Comparison of ENCODE assay signal across 22 cellular contexts in genomic region chr22:47188337-47189055, GRCh38.
DNase-seq lines count a peak whose midpoint lies in the region; ATAC-seq and TF ChIP-seq lines count a peak whose summit lies in the region.
"Had no signal": no experiment of that assay in that cellular context is flagged by ENCODE, and none has a peak within 500 bp of the region (broad histone marks: within the 10 kb centered on the region; RNA-seq: fewer than 3 reads in every experiment).

No MANE protein-coding gene starts in this region.

- no peak overlapping the region for H3K27ac Mint-ChIP-seq in activated naive CD4-positive, alpha-beta T cell treated with anti-CD3 and anti-CD28 coated beads, Interleukin-2, amount 50 U/mL, for 72 hours
- H3K27ac Mint-ChIP-seq: activated B cell treated with CpG ODN at 0.5 μM for 24 hours; activated CD8-positive, alpha-beta T cell treated with anti-CD3 and anti-CD28 coated beads for 36 hours; activated naive CD4-positive, alpha-beta T cell treated with anti-CD3 and anti-CD28 coated beads for 36 hours; memory B cell had no signal

- H3K4me3 ChIP-seq in dorsolateral prefrontal cortex: no peak overlapping the region
- no peak overlapping the region for H3K4me3 ChIP-seq in transverse colon
- H3K4me3 ChIP-seq: ascending aorta, hepatocyte, right atrium auricular region, vagina had no signal

- H3K9me3 ChIP-seq in transverse colon: peaks cover 8 to 15% of the 10 kb centered on the region in 2 donors
- H3K9me3 ChIP-seq: vagina had no signal

- TF ChIP-seq CTCF in dorsolateral prefrontal cortex (IDR thresholded peaks at IDR 0.05 in 54 of 56, conservative IDR thresholded peaks at IDR 0.05 in 2 of 56; ENCODE audit: low read depth in 1 of 56, partially characterized antibody in 56 of 56): no peak
- no peak for TF ChIP-seq CTCF in transverse colon (IDR thresholded peaks at IDR 0.05)

- peak; percentile 7 for DNase-seq in activated naive CD4-positive, alpha-beta T cell treated with anti-CD3 and anti-CD28 coated beads, Interleukin-2, amount 50 U/mL, for 16 hours
- no peak for DNase-seq in activated naive CD4-positive, alpha-beta T cell treated with anti-CD3 and anti-CD28 coated beads, Interleukin-2, amount 50 U/mL, for 72 hours (ENCODE audit: low spot score in 2 of 2)
- peak in 6 of 10 donors; percentile 10 to 39 (median 18) for DNase-seq in dorsolateral prefrontal cortex
- DNase-seq in mesenteric fat pad (ENCODE audit: low spot score): peak; percentile 51
- peak; percentile 2 for DNase-seq in transverse colon
- no peak for DNase-seq in superior temporal gyrus (ENCODE audit: extremely low spot score)
- DNase-seq in 8988T: no peak
- DNase-seq: activated B cell treated with CpG ODN at 0.5 μM for 24 hours; activated CD8-positive, alpha-beta T cell treated with anti-CD3 and anti-CD28 coated beads for 36 hours; activated naive CD4-positive, alpha-beta T cell treated with anti-CD3 and anti-CD28 coated beads for 36 hours; central memory CD4-positive, alpha-beta T cell; DMS 273 treated with DMSO at 0.1 percent for 48 hours; foreskin fibroblast; NCI-H2081 treated with DMSO at 0.1 percent for 48 hours; occipital lobe; RPMI8226 had no signal

- H3K27ac ChIP-seq in dorsolateral prefrontal cortex (no peak overlapping the region), transverse colon (no peak overlapping the region)
- H3K27ac ChIP-seq: ascending aorta, hepatocyte, right atrium auricular region, vagina had no signal

- in situ Hi-C loops in transverse colon (cut with MboI; ENCODE audit: low pct_ligation_motif_present in 1 of 4, low pct_unique_long_range_greater_than_20kb in 1 of 4, low sequenced_read_pairs in 3 of 4): no loop called here

- peaks cover 0 to 1% of the 10 kb centered on the region in 2 donors for H3K36me3 Mint-ChIP-seq in activated naive CD4-positive, alpha-beta T cell treated with anti-CD3 and anti-CD28 coated beads, Interleukin-2, amount 50 U/mL, for 72 hours

- H3K9me3 Mint-ChIP-seq in activated naive CD4-positive, alpha-beta T cell treated with anti-CD3 and anti-CD28 coated beads, Interleukin-2, amount 50 U/mL, for 72 hours: peaks cover 11 to 27% of the 10 kb centered on the region in 2 donors

- TF ChIP-seq POLR2A in transverse colon (IDR thresholded peaks at IDR 0.05): no peak

- WGBS in transverse colon (ENCODE audit: low coverage in 1 of 2), 2 donors: 55% methylated on average over 15 of the region's 15 CpGs; no CpG with 5 or more reads in 1 of the 2 donors

- no peak for TF ChIP-seq EP300 in transverse colon (IDR thresholded peaks at IDR 0.05; ENCODE audit: low read depth)

- H3K36me3 ChIP-seq in transverse colon: no peaks in the 10 kb centered on the region
- H3K36me3 ChIP-seq: ascending aorta, right atrium auricular region, vagina had no signal

- no peak for ATAC-seq in activated naive CD4-positive, alpha-beta T cell treated with anti-CD3 and anti-CD28 coated beads, Interleukin-2, amount 50 U/mL, for 72 hours
- ATAC-seq: activated CD8-positive, alpha-beta T cell treated with anti-CD3 and anti-CD28 coated beads for 36 hours; SK-N-SH treated with all-trans-retinoic acid at 6 μM for 48 hours had no signal

- H3K27me3 ChIP-seq in dorsolateral prefrontal cortex (no peaks in the 10 kb centered on the region), transverse colon (no peaks in the 10 kb centered on the region)
- H3K27me3 ChIP-seq: ascending aorta, hepatocyte, right atrium auricular region, vagina had no signal

- intact Hi-C loops in dorsolateral prefrontal cortex (cut with DNase I) (no loop called here), transverse colon (cut with DNase I; ENCODE audit: low total_unique reads) (no loop called here)

- H3K4me1 ChIP-seq in transverse colon: peaks cover 0 to 2% (median 1%) of the 10 kb centered on the region in 4 donors
- H3K4me1 ChIP-seq: ascending aorta, right atrium auricular region, vagina had no signal

Comparison
In these comparisons a context has a peak if more than half of its experiments do, and no peak if none do; other contexts are left out.
1. DNase-seq: peak in activated naive CD4-positive, alpha-beta T cell treated with anti-CD3 and anti-CD28 coated beads, Interleukin-2, amount 50 U/mL, for 16 hours (single experiment), dorsolateral prefrontal cortex (6 of 10), mesenteric fat pad (single experiment) and transverse colon (single experiment); none in activated naive CD4-positive, alpha-beta T cell treated with anti-CD3 and anti-CD28 coated beads, Interleukin-2, amount 50 U/mL, for 72 hours (0 of 2), superior temporal gyrus (single experiment) and 8988T (single experiment).